In the genomic region with DNA sequence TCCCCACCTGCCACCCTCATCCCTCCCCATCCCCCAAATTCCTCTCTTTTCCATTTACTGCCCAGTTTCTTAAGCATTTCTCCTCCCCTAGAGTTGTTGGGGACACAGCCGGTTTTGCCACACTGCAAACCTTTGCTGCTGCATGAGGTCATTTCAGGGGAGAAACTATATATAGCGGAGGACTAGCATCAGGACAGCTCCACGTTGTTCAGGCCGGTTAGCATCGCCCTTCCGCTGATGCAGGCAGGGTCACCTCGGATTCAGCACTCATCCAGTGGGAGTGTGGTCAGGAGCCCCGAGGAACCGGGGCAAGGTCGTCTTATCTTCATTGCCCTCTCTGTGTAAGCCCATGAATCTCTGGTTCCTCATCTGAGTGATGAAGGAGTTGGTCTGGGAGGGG, we compare ENCODE assay signal across 27 cellular contexts. TPM values are rescaled to one million over a fixed set of nuclear protein-coding genes. Genes with fewer than 3 reads are reported as not detected.
DNase-seq lines count a peak whose midpoint lies in the region; ATAC-seq and TF ChIP-seq lines count a peak whose summit lies in the region.
"Had no signal": no experiment of that assay in that cellular context is flagged by ENCODE, and none has a peak within 500 bp of the region (broad histone marks: within the 10 kb centered on the region; RNA-seq: fewer than 3 reads in every experiment).

No MANE protein-coding gene starts in this region.

- WGBS in heart left ventricle, 4 donors = 51 to 70% (median 61%) methylated on average over 10 of the region's 10 CpGs

- H3K4me1 ChIP-seq in right atrium auricular region (peaks cover 0 to 53% of the 10 kb centered on the region in 2 donors), heart left ventricle (peaks cover 6 to 83% (median 49%) of the 10 kb centered on the region in 12 donors)

- H3K36me3 ChIP-seq in right atrium auricular region (no peaks in the 10 kb centered on the region), heart left ventricle (no peaks in the 10 kb centered on the region)
- H3K36me3 ChIP-seq: BE2C had no signal

- no peak for TF ChIP-seq CTCF in right atrium auricular region (IDR thresholded peaks at IDR 0.05)
- no peak for TF ChIP-seq CTCF in heart left ventricle (IDR thresholded peaks at IDR 0.05)

- H3K27ac ChIP-seq in right atrium auricular region = peak overlapping the region in 1 of 2 donors; percentile 47
- peak overlapping the region in 8 of 12 donors; percentile 40 to 66 (median 50) for H3K27ac ChIP-seq in heart left ventricle
- H3K27ac ChIP-seq: KMS-11, PC-9 had no signal

- no peak for DNase-seq in Right ventricle myocardium inferior (ENCODE audit: missing footprints)
- no peak for DNase-seq in right atrium auricular region (ENCODE audit: low spot score)
- peak in 3 of 5 donors; percentile 41 to 70 (median 59) for DNase-seq in heart left ventricle
- peak; percentile 20 for DNase-seq in myocyte (ENCODE audit: low read depth)
- DNase-seq in HuH-7.5 (ENCODE audit: low spot score) = no peak
- DNase-seq: 8988T, ACHN, BE2C, DMS153, DND-41, GOT3, HCEC 1CT, MM.1S, NCI-H1048, NCI-H1417, NCI-H1694, NCI-H2029 treated with DMSO at 0.1 percent for 48 hours, NCI-H2227 treated with DMSO at 0.1 percent for 48 hours, NCI-H526 treated with DMSO at 0.1 percent for 48 hours, PC-9, SHP77 treated with DMSO at 0.1 percent for 48 hours had no signal

- no peak for TF ChIP-seq POLR2A in heart left ventricle (IDR thresholded peaks at IDR 0.05)

- ATAC-seq in Right ventricle myocardium inferior (peak; percentile 68), heart left ventricle (peak; percentile 55 to 81 (median 78)), HG03521 (IDR thresholded peaks at IDR 0.05; ENCODE audit: unreplicated experiment) (no peak), GM19463 (IDR thresholded peaks at IDR 0.05; ENCODE audit: unreplicated experiment) (no peak)

- intact Hi-C loops in Right ventricle myocardium inferior (cut with DNase I) = no loop called here
- intact Hi-C loops in heart left ventricle (cut with DNase I) = no loop called here

- no peaks in the 10 kb centered on the region for H3K9me3 ChIP-seq in right atrium auricular region
- no peaks in the 10 kb centered on the region for H3K9me3 ChIP-seq in heart left ventricle
- H3K9me3 ChIP-seq: BE2C had no signal

- no peak overlapping the region for H3K4me3 ChIP-seq in right atrium auricular region
- no peak overlapping the region for H3K4me3 ChIP-seq in heart left ventricle
- H3K4me3 ChIP-seq: PC-9 had no signal

- H3K27me3 ChIP-seq in right atrium auricular region (no peaks in the 10 kb centered on the region), heart left ventricle (no peaks in the 10 kb centered on the region)
- H3K27me3 ChIP-seq: BE2C had no signal

RNA-seq across cellular contexts. Expression of a gene that starts 15.6 kb away (rescaled TPM):
- total RNA-seq in Right ventricle myocardium inferior = 26.6 TPM
- 10 to 100 TPM; 26.7 to 30.7 TPM for total RNA-seq in right atrium auricular region
- 10 to 100 TPM; 18.2 to 42.9 (median 27.7) TPM for total RNA-seq in heart left ventricle
- 10 to 100 TPM; 49.0 to 49.7 TPM for polyA plus RNA-seq in heart left ventricle
- 81.1 and 95.8 TPM in 2 replicates for total RNA-seq in myocyte
- 60.0 TPM for polyA plus RNA-seq in myocyte (2012)

RNA-seq across cellular contexts. Expression of a gene that starts 16.1 kb away (rescaled TPM):
- total RNA-seq in Right ventricle myocardium inferior = 37.7 TPM
- 10 to 100 TPM; 48.0 to 51.8 TPM for total RNA-seq in right atrium auricular region
- 10 to 100 TPM; 30.2 to 63.5 (median 48.1) TPM for total RNA-seq in heart left ventricle
- 10 to 100 TPM; 43.9 to 52.0 TPM for polyA plus RNA-seq in heart left ventricle
- 149 and 168 TPM in 2 replicates for total RNA-seq in myocyte
- 86.0 TPM for polyA plus RNA-seq in myocyte (2012)

RNA-seq across cellular contexts. Expression of a gene that starts 58.2 kb away (rescaled TPM):
- 418 TPM for total RNA-seq in Right ventricle myocardium inferior
- 100 to 1,000 TPM in 1 of 2 donors, 10 to 100 TPM in 1; 25.7 to 204 TPM for total RNA-seq in right atrium auricular region
- 1,000 to 10,000 TPM in 1 of 9 donors, 100 to 1,000 TPM in 6, 10 to 100 TPM in 2; 56.7 to 2,367 (median 517) TPM for total RNA-seq in heart left ventricle
- 100 to 1,000 TPM; 450 to 857 TPM for polyA plus RNA-seq in heart left ventricle
- total RNA-seq in myocyte = 61.9 and 115 TPM in 2 replicates
- 4.7 TPM for polyA plus RNA-seq in myocyte (2012)
- total RNA-seq: RPMI7951 had no signal
- polyA plus RNA-seq: CD14-positive monocyte, IgD-negative memory B cell had no signal

Comparison
In these comparisons a context has a peak if more than half of its experiments do, and no peak if none do; other contexts are left out.
1. DNase-seq: peak in heart left ventricle (3 of 5) and myocyte (single experiment); none in Right ventricle myocardium inferior (single experiment), right atrium auricular region (single experiment) and HuH-7.5 (single experiment).
2. ATAC-seq: peak in Right ventricle myocardium inferior (single experiment) and heart left ventricle (4 of 4); none in HG03521 (single experiment) and GM19463 (single experiment).